18 cellular contexts compared by ENCODE assay signal in the genomic region with DNA sequence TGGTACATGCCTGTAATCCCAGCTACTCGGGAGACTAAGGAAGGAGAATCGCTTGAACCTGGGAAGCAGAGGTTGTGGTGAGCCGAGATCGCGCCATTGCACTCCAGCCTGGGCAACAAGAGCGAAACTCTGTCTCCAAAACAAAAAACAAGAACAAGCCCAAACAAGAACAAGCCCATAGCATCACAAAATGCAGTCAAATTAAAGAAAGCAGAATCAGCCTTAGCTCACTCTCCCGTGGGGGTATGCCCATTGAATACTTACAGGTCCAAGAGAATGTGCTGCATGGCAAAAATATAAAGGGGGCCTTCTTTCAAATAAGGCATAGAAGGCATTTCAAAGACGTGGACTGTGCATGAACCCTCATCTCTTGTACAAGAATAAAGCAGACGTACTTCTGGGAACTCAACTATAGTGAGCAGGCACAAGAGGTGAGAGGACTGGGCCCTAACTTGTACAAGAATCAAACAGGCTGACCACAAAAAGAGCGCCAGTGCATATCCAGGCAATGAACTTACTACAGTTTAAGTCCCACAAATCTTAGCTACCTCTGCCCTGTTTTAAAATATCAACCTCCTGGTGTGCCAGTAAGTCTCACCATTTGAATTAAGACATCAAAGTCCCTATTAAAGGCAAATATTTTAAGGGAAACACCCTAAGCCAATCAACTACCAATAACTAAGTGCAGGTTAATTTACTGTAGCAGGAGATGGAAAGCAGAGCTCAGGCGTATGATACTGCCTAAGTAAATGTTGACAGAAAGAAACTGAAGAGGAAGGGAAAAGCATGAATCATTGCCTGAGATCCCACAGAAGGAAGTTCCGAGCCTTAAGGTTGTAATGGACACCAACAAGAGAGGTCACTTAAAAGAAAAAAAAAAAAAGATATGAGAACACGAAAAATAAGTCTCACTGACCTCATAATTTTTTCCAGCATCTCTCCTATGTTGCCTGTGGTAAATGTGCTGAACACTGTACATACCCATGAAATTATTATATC. TPM values are rescaled to one million over a fixed set of nuclear protein-coding genes. Genes with fewer than 3 reads are reported as not detected.
DNase-seq lines count a peak whose midpoint lies in the region; FAIRE-seq and TF ChIP-seq lines count a peak whose summit lies in the region.
"Had no signal": no experiment of that assay in that cellular context is flagged by ENCODE, and none has a peak within 500 bp of the region (broad histone marks: within the 10 kb centered on the region; RNA-seq: fewer than 3 reads in every experiment).

No MANE protein-coding gene starts in this region.

- H3K36me3 ChIP-seq in SK-N-SH (replicated peaks in 1 of 2; ENCODE audit: control insufficient read depth in 1 of 2, insufficient read depth in 2 of 2, low read length in 1 of 2) (peaks cover 0 to 5% of the 10 kb centered on the region in 2 experiments), testis (ENCODE audit: low read depth, missing control alignments) (no peaks in the 10 kb centered on the region)
- H3K36me3 ChIP-seq: sigmoid colon had no signal

- H3K27ac ChIP-seq in SK-N-SH (ENCODE audit: low read depth in 2 of 2, low read length in 1 of 2) (peak overlapping the region in 1 of 2 experiments; percentile 27; a peak in 2 of 4 replicates), testis (no peak overlapping the region)
- H3K27ac ChIP-seq: WERI-Rb-1 had no signal

- H4K20me1 ChIP-seq in SK-N-SH (ENCODE audit: insufficient read depth) = no peaks in the 10 kb centered on the region

- WGBS in SK-N-SH (ENCODE audit: low lambda C conversion rate) = 79% methylated on average over 13 of the region's 13 CpGs
- WGBS in testis, 2 donors = 84 to 90% methylated on average over 13 of the region's 13 CpGs

- H3K4me1 Mint-ChIP-seq in mesothelial cell of epicardium = no peaks in the 10 kb centered on the region
- H3K4me1 Mint-ChIP-seq: CD4-positive, CD25-positive, alpha-beta regulatory T cell; natural killer cell; stimulated activated naive CD8-positive, alpha-beta T cell treated with anti-CD3 and anti-CD28 coated beads, Interleukin-15, amount 100 ng/mL, for 72 hours had no signal

- TF ChIP-seq POLR2A in H54 (IDR thresholded peaks at IDR 0.05; ENCODE audit: low read depth, low read length) (no peak), testis (IDR thresholded peaks at IDR 0.05) (no peak)

- TF ChIP-seq CTCF in SK-N-SH (IDR thresholded peaks at IDR 0.05) (no peak), testis (IDR thresholded peaks at IDR 0.05) (no peak), mesothelial cell of epicardium (IDR thresholded peaks at IDR 0.05; ENCODE audit: unreplicated experiment) (no peak)

- peaks cover 0 to 7% of the 10 kb centered on the region in 2 experiments; a peak in 1 of 4 replicates for H3K4me1 ChIP-seq in SK-N-SH (ENCODE audit: control insufficient read depth in 1 of 2, insufficient read depth in 2 of 2, low read depth in 1 of 2, low read length in 1 of 2)
- no peaks in the 10 kb centered on the region for H3K4me1 ChIP-seq in testis

- H3K4me3 Mint-ChIP-seq in mesothelial cell of epicardium = no peak overlapping the region
- H3K4me3 Mint-ChIP-seq: CD4-positive, CD25-positive, alpha-beta regulatory T cell; natural killer cell; stimulated activated naive CD8-positive, alpha-beta T cell treated with anti-CD3 and anti-CD28 coated beads, Interleukin-15, amount 100 ng/mL, for 72 hours had no signal

- no peak overlapping the region for H2AFZ ChIP-seq in SK-N-SH (ENCODE audit: low read depth)

- POLR2A ChIA-PET in SK-N-SH (lab: Yijun Ruan, JAX) = no interaction called here

- CTCF ChIA-PET in SK-N-SH (lab: Yijun Ruan, JAX) = interaction anchor here (0.9 kb wide), 1 partner anchor 23 kb away, joined by 3 read pairs; no protein-coding TSS in a partner anchor

- FAIRE-seq in H54 (lab: Jason Lieb, UNC) = peak; percentile 75
- FAIRE-seq: keratinocyte had no signal

- no peak for TF ChIP-seq EP300 in SK-N-SH (IDR thresholded peaks at IDR 0.05; ENCODE audit: borderline replicate concordance in 1 of 2, low read depth in 1 of 2, low read length in 1 of 2)

- H3K9ac ChIP-seq in SK-N-SH = no peak overlapping the region

- DNase-seq in H54 (ENCODE audit: insufficient read length, low spot score) = peak; percentile 19
- no peak for DNase-seq in SK-N-SH
- DNase-seq in fibroblast of gingiva (ENCODE audit: low read depth) = peak; percentile 30
- peak; percentile 77 for DNase-seq in pulmonary artery endothelial cell (ENCODE audit: low read depth, low spot score)
- no peak for DNase-seq in NCI-H1930 (lab: John Stamatoyannopoulos, UW)
- DNase-seq in testis = no peak
- no peak for DNase-seq in ecto neural progenitor cell (ENCODE audit: low spot score)
- no peak for DNase-seq in mesothelial cell of epicardium (ENCODE audit: low spot score in 2 of 2, unreplicated experiment in 2 of 2)
- DNase-seq: activated CD8-positive, alpha-beta memory T cell treated with anti-CD3 and anti-CD28 coated beads, Interleukin-2, amount 50 U/mL, for 48 hours; CD4-positive, CD25-positive, alpha-beta regulatory T cell; natural killer cell; NCI-H1694 treated with DMSO at 0.1 percent for 48 hours; NCI-H82; SHP77 treated with DMSO at 0.1 percent for 48 hours; sigmoid colon; stimulated activated naive CD8-positive, alpha-beta T cell treated with anti-CD3 and anti-CD28 coated beads, Interleukin-15, amount 100 ng/mL, for 72 hours; WERI-Rb-1 had no signal

- no peaks in the 10 kb centered on the region for H3K36me3 Mint-ChIP-seq in mesothelial cell of epicardium
- H3K36me3 Mint-ChIP-seq: CD4-positive, CD25-positive, alpha-beta regulatory T cell; natural killer cell had no signal

- H3K27me3 Mint-ChIP-seq in mesothelial cell of epicardium (ENCODE audit: low read depth) = no peaks in the 10 kb centered on the region
- H3K27me3 Mint-ChIP-seq: stimulated activated naive CD8-positive, alpha-beta T cell treated with anti-CD3 and anti-CD28 coated beads, Interleukin-15, amount 100 ng/mL, for 72 hours had no signal

- 0 out of 2 replicates have a peak overlapping the region, but pooled peaks have one; percentile 6 for H3K4me2 ChIP-seq in SK-N-SH

- H3K27ac Mint-ChIP-seq in mesothelial cell of epicardium = no peak overlapping the region
- H3K27ac Mint-ChIP-seq: CD4-positive, CD25-positive, alpha-beta regulatory T cell; natural killer cell; stimulated activated naive CD8-positive, alpha-beta T cell treated with anti-CD3 and anti-CD28 coated beads, Interleukin-15, amount 100 ng/mL, for 72 hours had no signal

- intact Hi-C loops in testis (cut with DNase I; ENCODE audit: low total_unique reads) = no loop called here

- H3K9me3 ChIP-seq in SK-N-SH = no peaks in the 10 kb centered on the region
- H3K9me3 ChIP-seq in testis = no peaks in the 10 kb centered on the region
- H3K9me3 ChIP-seq: sigmoid colon had no signal

- no peak overlapping the region for H3K4me3 ChIP-seq in SK-N-SH (ENCODE audit: low read depth in 2 of 2, low read length in 1 of 2)
- H3K4me3 ChIP-seq in testis = no peak overlapping the region
- H3K4me3 ChIP-seq: sigmoid colon had no signal

- H3K9me2 ChIP-seq in SK-N-SH = no peaks in the 10 kb centered on the region; the same call in 1 of the 2 replicates

- no peaks in the 10 kb centered on the region for H3K9me3 Mint-ChIP-seq in mesothelial cell of epicardium
- H3K9me3 Mint-ChIP-seq: CD4-positive, CD25-positive, alpha-beta regulatory T cell; natural killer cell; stimulated activated naive CD8-positive, alpha-beta T cell treated with anti-CD3 and anti-CD28 coated beads, Interleukin-15, amount 100 ng/mL, for 72 hours had no signal

- H3K79me2 ChIP-seq in SK-N-SH (ENCODE audit: insufficient read depth) = no peaks in the 10 kb centered on the region

- peaks cover 7% of the 10 kb centered on the region for H3F3A ChIP-seq in SK-N-SH (replicated peaks; ENCODE audit: insufficient read depth)

- no peaks in the 10 kb centered on the region for H3K27me3 ChIP-seq in SK-N-SH (ENCODE audit: insufficient read depth)
- H3K27me3 ChIP-seq in testis = no peaks in the 10 kb centered on the region
- H3K27me3 ChIP-seq: sigmoid colon had no signal

- no peak for TF ChIP-seq RAD21 in SK-N-SH (IDR thresholded peaks at IDR 0.05; ENCODE audit: low read length)

TF ChIP-seq in SK-N-SH, 30 proteins besides CTCF, POLR2A, EP300 and RAD21 (continues in another document):
- TF ChIP-seq RXRA (IDR thresholded peaks at IDR 0.05; ENCODE audit: borderline replicate concordance, low read depth) = no peak
- no peak for TF ChIP-seq SIN3A (IDR thresholded peaks at IDR 0.05; ENCODE audit: borderline replicate concordance, low read depth, low read length)
- no peak for TF ChIP-seq CHD2 (IDR thresholded peaks at IDR 0.05; ENCODE audit: low read length, partially characterized antibody)
- TF ChIP-seq GABPA (IDR thresholded peaks at IDR 0.05; ENCODE audit: low read depth) = no peak
- TF ChIP-seq FOSL2 (IDR thresholded peaks at IDR 0.05; ENCODE audit: borderline replicate concordance, low read depth) = peak; percentile 9; the same call in 1 of the 2 replicates
- TF ChIP-seq, protein P1, sequence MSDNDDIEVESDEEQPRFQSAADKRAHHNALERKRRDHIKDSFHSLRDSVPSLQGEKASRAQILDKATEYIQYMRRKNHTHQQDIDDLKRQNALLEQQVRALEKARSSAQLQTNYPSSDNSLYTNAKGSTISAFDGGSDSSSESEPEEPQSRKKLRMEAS (IDR thresholded peaks at IDR 0.05; ENCODE audit: low read depth) = no peak
- TF ChIP-seq GATA2 (CRISPR knock-in tag; IDR thresholded peaks at IDR 0.05) = no peak
- no peak for TF ChIP-seq MXI1 (IDR thresholded peaks at IDR 0.05; ENCODE audit: low read depth, low read length)

RNA-seq across cellular contexts. Expression of gene TOMM6, which starts 37.4 kb away (rescaled TPM):
- polyA plus RNA-seq in SK-N-SH (2012; rRNA removed) (493 and 565 TPM in 2 replicates), testis (ENCODE audit: insufficient read depth, low read depth, low replicate concordance) (233 TPM)
- 608 and 661 TPM in 2 replicates for polyA plus RNA-seq in SK-N-SH (2012; cell fraction: cytosol; rRNA removed)
- polyA plus RNA-seq in SK-N-SH (2012; cell fraction: nucleus; rRNA removed) = 171 and 252 TPM in 2 replicates
- total RNA-seq in pulmonary artery endothelial cell (95.8 and 101 TPM in 2 replicates), testis (100 to 1,000 TPM; 168 to 172 TPM), mesothelial cell of epicardium (151 to 168 TPM (median 158 TPM) in 3 replicates)

RNA-seq across cellular contexts. Expression of gene PRICKLE4, which starts 44.3 kb away (rescaled TPM):
- polyA plus RNA-seq in SK-N-SH (2012; rRNA removed) = 3.9 and 5.0 TPM in 2 replicates
- polyA plus RNA-seq in SK-N-SH (2012; cell fraction: cytosol; rRNA removed) = 0.46 and 0.96 TPM in 2 replicates
- 57.9 and 78.4 TPM in 2 replicates for polyA plus RNA-seq in SK-N-SH (2012; cell fraction: nucleus; rRNA removed)
- total RNA-seq in pulmonary artery endothelial cell = 0.67 and 1.1 TPM in 2 replicates
- 10 to 100 TPM in 1 of 2 donors, 1 to 10 TPM in 1; 1.9 to 10.6 TPM for total RNA-seq in testis
- not detected for polyA plus RNA-seq in testis (ENCODE audit: insufficient read depth, low read depth, low replicate concordance)
- 4.5 to 8.1 TPM (median 6.6 TPM) in 3 replicates for total RNA-seq in mesothelial cell of epicardium
- total RNA-seq: CD4-positive, CD25-positive, alpha-beta regulatory T cell; natural killer cell had no signal
- polyA plus RNA-seq: CD4-positive, CD25-positive, alpha-beta regulatory T cell had no signal

RNA-seq across cellular contexts. Expression of gene FRS3, which starts 45.2 kb away (rescaled TPM):
- polyA plus RNA-seq in SK-N-SH (2012; rRNA removed) (7.5 and 8.6 TPM in 2 replicates), testis (ENCODE audit: insufficient read depth, low read depth, low replicate concordance) (39.3 TPM)
- 5.0 and 6.0 TPM in 2 replicates for polyA plus RNA-seq in SK-N-SH (2012; cell fraction: cytosol; rRNA removed)
- polyA plus RNA-seq in SK-N-SH (2012; cell fraction: nucleus; rRNA removed) = 20.0 and 30.2 TPM in 2 replicates
- total RNA-seq in pulmonary artery endothelial cell (1.2 TPM in 2 replicates), testis (10 to 100 TPM; 33.4 to 34.1 TPM), mesothelial cell of epicardium (5.8 to 6.8 TPM (median 6.3 TPM) in 3 replicates)

Comparison
In these comparisons a context has a peak if more than half of its experiments do, and no peak if none do; other contexts are left out.
1. DNase-seq: peak in H54 (single experiment), fibroblast of gingiva (single experiment) and pulmonary artery endothelial cell (single experiment); none in SK-N-SH (single experiment), NCI-H1930 (0 of 2), testis (single experiment), ecto neural progenitor cell (single experiment) and mesothelial cell of epicardium (0 of 2).